In the genomic region with DNA sequence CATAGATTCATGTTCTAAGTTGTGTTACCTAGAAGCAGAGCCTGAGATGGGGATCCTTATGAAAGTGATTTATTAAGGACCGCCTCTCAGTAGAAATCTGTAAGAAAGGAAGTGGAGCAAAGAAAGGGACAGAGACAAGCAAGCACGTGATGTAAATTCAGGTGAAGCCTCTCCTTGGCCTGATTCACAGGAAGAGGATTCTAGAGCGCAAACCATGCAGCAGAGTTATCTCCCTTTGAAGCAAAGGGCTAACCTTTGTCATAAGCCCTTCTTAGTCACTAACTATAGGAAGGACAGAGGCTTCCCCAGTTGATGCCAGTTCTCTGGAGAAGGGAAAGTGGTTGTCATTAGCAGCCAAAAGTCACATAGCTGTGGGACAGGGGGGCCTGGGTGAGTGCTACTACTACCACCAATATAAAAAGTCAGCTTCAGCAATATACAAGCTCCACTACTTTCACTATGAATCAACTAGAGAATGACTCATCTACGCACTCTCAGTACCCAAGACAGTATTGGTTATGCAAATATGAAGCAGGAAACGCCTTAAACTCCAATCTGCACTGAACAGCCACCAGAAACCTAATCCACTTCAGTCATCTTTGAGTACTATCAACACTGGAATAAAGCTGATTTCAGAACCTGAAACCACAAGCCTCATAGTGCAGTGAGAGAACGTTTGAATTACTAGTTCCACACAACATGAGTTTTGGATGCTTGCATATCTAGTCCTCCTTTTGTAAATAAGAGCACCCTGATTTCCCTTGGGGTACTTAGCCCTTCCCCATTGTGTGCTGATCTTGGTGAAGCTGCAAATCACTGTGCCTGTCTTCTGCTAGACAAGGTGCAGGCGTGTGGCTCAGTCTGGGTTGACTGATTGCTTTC, we compare ENCODE assay signal across 1 cellular context.
A peak's percentile ranks its signal among the peaks of the same experiment; 100 is the strongest.
TF ChIP-seq lines count a peak whose summit lies in the region.

No MANE protein-coding gene starts in this region.

TF ChIP-seq in HEK293, 187 proteins besides CTCF, POLR2A, EP300 and RAD21 (continued from another document):
- TF ChIP-seq, protein P1, sequence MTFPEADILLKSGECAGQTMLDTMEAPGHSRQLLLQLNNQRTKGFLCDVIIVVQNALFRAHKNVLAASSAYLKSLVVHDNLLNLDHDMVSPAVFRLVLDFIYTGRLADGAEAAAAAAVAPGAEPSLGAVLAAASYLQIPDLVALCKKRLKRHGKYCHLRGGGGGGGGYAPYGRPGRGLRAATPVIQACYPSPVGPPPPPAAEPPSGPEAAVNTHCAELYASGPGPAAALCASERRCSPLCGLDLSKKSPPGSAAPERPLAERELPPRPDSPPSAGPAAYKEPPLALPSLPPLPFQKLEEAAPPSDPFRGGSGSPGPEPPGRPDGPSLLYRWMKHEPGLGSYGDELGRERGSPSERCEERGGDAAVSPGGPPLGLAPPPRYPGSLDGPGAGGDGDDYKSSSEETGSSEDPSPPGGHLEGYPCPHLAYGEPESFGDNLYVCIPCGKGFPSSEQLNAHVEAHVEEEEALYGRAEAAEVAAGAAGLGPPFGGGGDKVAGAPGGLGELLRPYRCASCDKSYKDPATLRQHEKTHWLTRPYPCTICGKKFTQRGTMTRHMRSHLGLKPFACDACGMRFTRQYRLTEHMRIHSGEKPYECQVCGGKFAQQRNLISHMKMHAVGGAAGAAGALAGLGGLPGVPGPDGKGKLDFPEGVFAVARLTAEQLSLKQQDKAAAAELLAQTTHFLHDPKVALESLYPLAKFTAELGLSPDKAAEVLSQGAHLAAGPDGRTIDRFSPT (tag by site-specific recombination; IDR thresholded peaks at IDR 0.05), result peak; percentile 74
- TF ChIP-seq, protein P2, sequence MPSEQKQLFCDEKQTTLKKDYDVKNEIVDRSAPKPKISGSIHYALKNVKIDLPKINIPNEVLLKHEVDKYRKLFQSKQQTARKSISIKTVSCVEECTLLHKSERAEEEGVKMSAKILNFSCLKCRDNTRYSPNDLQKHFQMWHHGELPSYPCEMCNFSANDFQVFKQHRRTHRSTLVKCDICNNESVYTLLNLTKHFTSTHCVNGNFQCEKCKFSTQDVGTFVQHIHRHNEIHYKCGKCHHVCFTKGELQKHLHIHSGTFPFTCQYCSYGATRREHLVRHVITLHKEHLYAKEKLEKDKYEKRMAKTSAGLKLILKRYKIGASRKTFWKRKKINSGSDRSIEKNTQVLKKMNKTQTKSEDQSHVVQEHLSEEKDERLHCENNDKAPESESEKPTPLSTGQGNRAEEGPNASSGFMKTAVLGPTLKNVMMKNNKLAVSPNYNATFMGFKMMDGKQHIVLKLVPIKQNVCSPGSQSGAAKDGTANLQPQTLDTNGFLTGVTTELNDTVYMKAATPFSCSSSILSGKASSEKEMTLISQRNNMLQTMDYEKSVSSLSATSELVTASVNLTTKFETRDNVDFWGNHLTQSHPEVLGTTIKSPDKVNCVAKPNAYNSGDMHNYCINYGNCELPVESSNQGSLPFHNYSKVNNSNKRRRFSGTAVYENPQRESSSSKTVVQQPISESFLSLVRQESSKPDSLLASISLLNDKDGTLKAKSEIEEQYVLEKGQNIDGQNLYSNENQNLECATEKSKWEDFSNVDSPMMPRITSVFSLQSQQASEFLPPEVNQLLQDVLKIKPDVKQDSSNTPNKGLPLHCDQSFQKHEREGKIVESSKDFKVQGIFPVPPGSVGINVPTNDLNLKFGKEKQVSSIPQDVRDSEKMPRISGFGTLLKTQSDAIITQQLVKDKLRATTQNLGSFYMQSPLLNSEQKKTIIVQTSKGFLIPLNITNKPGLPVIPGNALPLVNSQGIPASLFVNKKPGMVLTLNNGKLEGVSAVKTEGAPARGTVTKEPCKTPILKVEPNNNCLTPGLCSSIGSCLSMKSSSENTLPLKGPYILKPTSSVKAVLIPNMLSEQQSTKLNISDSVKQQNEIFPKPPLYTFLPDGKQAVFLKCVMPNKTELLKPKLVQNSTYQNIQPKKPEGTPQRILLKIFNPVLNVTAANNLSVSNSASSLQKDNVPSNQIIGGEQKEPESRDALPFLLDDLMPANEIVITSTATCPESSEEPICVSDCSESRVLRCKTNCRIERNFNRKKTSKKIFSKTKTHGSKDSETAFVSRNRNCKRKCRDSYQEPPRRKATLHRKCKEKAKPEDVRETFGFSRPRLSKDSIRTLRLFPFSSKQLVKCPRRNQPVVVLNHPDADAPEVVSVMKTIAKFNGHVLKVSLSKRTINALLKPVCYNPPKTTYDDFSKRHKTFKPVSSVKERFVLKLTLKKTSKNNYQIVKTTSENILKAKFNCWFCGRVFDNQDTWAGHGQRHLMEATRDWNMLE (tag by site-specific recombination; conservative IDR thresholded peaks at IDR 0.05; ENCODE audit: low read depth), result no peak
- TF ChIP-seq SCRT1 (tag by site-specific recombination; IDR thresholded peaks at IDR 0.05; ENCODE audit: borderline replicate concordance), result no peak
TF ChIP-seq in HEK293: peak in this region for 24.
